18 cellular contexts compared by ENCODE assay signal in genomic region chr6:142737368-142738060, GRCh38.
DNase-seq lines count a peak whose midpoint lies in the region; ATAC-seq and TF ChIP-seq lines count a peak whose summit lies in the region.
"Had no signal": no experiment of that assay in that cellular context is flagged by ENCODE, and none has a peak within 500 bp of the region (broad histone marks: within the 10 kb centered on the region; RNA-seq: fewer than 3 reads in every experiment).

No MANE protein-coding gene starts in this region.

- H3K9me3 ChIP-seq in breast epithelium = no peaks in the 10 kb centered on the region
- H3K9me3 ChIP-seq: Caco-2, gastroesophageal sphincter had no signal

- H3K4me1 Mint-ChIP-seq in MCF 10A (ENCODE audit: insufficient read depth, unreplicated experiment) = peaks cover 17% of the 10 kb centered on the region

- no peaks in the 10 kb centered on the region for H3K9me3 Mint-ChIP-seq in MCF 10A (ENCODE audit: unreplicated experiment)
- H3K9me3 Mint-ChIP-seq: activated T-cell treated with anti-CD3 and anti-CD28 coated beads, Interleukin-2, amount 50 U/mL, for 24 hours had no signal

- no peak overlapping the region for H3K27ac ChIP-seq in breast epithelium
- H3K27ac ChIP-seq: gastroesophageal sphincter, KMS-11 had no signal

- ATAC-seq in HG02938 (IDR thresholded peaks at IDR 0.05; ENCODE audit: unreplicated experiment) (no peak), HG02981 (IDR thresholded peaks at IDR 0.05; ENCODE audit: unreplicated experiment) (no peak)
- ATAC-seq: gastroesophageal sphincter had no signal

- no peaks in the 10 kb centered on the region for H3K27me3 ChIP-seq in breast epithelium
- H3K27me3 ChIP-seq: gastroesophageal sphincter had no signal

- H3K4me3 Mint-ChIP-seq in MCF 10A (ENCODE audit: unreplicated experiment) = no peak overlapping the region
- H3K4me3 Mint-ChIP-seq: activated naive CD8-positive, alpha-beta T cell; activated T-cell treated with anti-CD3 and anti-CD28 coated beads, Interleukin-2, amount 50 U/mL, for 24 hours; nephron progenitor cell; stimulated activated naive CD8-positive, alpha-beta T cell treated with anti-CD3 and anti-CD28 coated beads, Interleukin-15, Interleukin-2, amounts not matched to agents 100 ng/mL and 50 ng/mL, for 24 hours had no signal

- CTCF ChIA-PET in MCF 10A (lab: Yijun Ruan, JAX) = interaction anchor here (0.5 to 1.5 kb wide), 6 partner anchors 12 to 694 kb away, joined by 3 to 4 read pairs (median 3); no protein-coding TSS in a partner anchor

- no peaks in the 10 kb centered on the region for H3K36me3 ChIP-seq in breast epithelium
- H3K36me3 ChIP-seq: gastroesophageal sphincter had no signal

- H3K36me3 Mint-ChIP-seq in MCF 10A (ENCODE audit: insufficient read depth, unreplicated experiment) = no peaks in the 10 kb centered on the region
- H3K36me3 Mint-ChIP-seq: activated naive CD8-positive, alpha-beta T cell had no signal

- TSS peak; percentile 47 for BruUV-seq in MCF 10A (replicated peaks; lab: Mats Ljungman, UMichigan)

- intact Hi-C loops in MCF 10A (cut with micrococcal nuclease) (no loop called here), breast epithelium (cut with DNase I; ENCODE audit: low total_unique reads) (loop anchor here (2.0 kb wide), 1 partner anchor 49 kb away; no protein-coding TSS in a partner anchor)

- no peak for TF ChIP-seq POLR2A in breast epithelium (IDR thresholded peaks at IDR 0.05)

- peak; percentile 37 for DNase-seq in MCF 10A (ENCODE audit: unreplicated experiment)
- no peak for DNase-seq in breast epithelium (ENCODE audit: low spot score in 2 of 2)
- DNase-seq in NCI-H460 (ENCODE audit: extremely low read depth, low read depth) = peak; percentile 30
- peak; percentile 70 for DNase-seq in choroid plexus epithelial cell (ENCODE audit: low read depth)
- DNase-seq in NCI-H524 (lab: John Stamatoyannopoulos, UW) = no peak
- DNase-seq in GM19238 (ENCODE audit: insufficient read length, low spot score) = no peak
- DNase-seq: activated T-cell treated with anti-CD3 and anti-CD28 coated beads, Interleukin-2, amount 50 U/mL, for 24 hours; Caco-2; effector memory CD4-positive, alpha-beta T cell; NCI-H146; nephron progenitor cell had no signal

- H3K4me3 ChIP-seq in breast epithelium (no peak overlapping the region), choroid plexus epithelial cell (ENCODE audit: low read depth, low read length) (no peak overlapping the region)
- H3K4me3 ChIP-seq: gastroesophageal sphincter, lung had no signal

- TF ChIP-seq CTCF in MCF 10A (IDR thresholded peaks at IDR 0.05; ENCODE audit: unreplicated experiment) = no peak
- TF ChIP-seq CTCF in breast epithelium (IDR thresholded peaks at IDR 0.05) = no peak
- no peak for TF ChIP-seq CTCF in choroid plexus epithelial cell (conservative IDR thresholded peaks at IDR 0.05; ENCODE audit: low read depth, low read length)

- POLR2A ChIA-PET in MCF 10A (lab: Yijun Ruan, JAX) = interaction anchor here (0.6 to 2.0 kb wide), 5 partner anchors 14 to 1028 kb away, joined by 3 to 5 read pairs (median 3); no protein-coding TSS in a partner anchor

- no peaks in the 10 kb centered on the region for H3K27me3 Mint-ChIP-seq in MCF 10A (ENCODE audit: insufficient read depth, unreplicated experiment)
- H3K27me3 Mint-ChIP-seq: activated naive CD8-positive, alpha-beta T cell; activated T-cell treated with anti-CD3 and anti-CD28 coated beads, Interleukin-2, amount 50 U/mL, for 24 hours; stimulated activated naive CD8-positive, alpha-beta T cell treated with anti-CD3 and anti-CD28 coated beads, Interleukin-15, Interleukin-2, amounts not matched to agents 100 ng/mL and 50 ng/mL, for 24 hours had no signal

- no peaks in the 10 kb centered on the region for H3K4me1 ChIP-seq in breast epithelium
- H3K4me1 ChIP-seq: Caco-2, gastroesophageal sphincter had no signal

- peak overlapping the region; percentile 67 for H3K27ac Mint-ChIP-seq in MCF 10A (ENCODE audit: low read depth, unreplicated experiment)
- H3K27ac Mint-ChIP-seq: activated naive CD8-positive, alpha-beta T cell; activated T-cell treated with anti-CD3 and anti-CD28 coated beads, Interleukin-2, amount 50 U/mL, for 24 hours; stimulated activated naive CD8-positive, alpha-beta T cell treated with anti-CD3 and anti-CD28 coated beads, Interleukin-15, Interleukin-2, amounts not matched to agents 100 ng/mL and 50 ng/mL, for 24 hours had no signal

Comparison
In these comparisons a context has a peak if more than half of its experiments do, and no peak if none do; other contexts are left out.
1. DNase-seq: peak in MCF 10A (single experiment), NCI-H460 (single experiment) and choroid plexus epithelial cell (single experiment); none in breast epithelium (0 of 2), NCI-H524 (0 of 2) and GM19238 (single experiment).